In genomic region chr11:3880724-3881123, GRCh38 we compare ENCODE assay signal across 8 cellular contexts. TPM values are rescaled to one million over a fixed set of nuclear protein-coding genes. Genes with fewer than 3 reads are reported as not detected.
DNase-seq lines count a peak whose midpoint lies in the region; ATAC-seq lines count a peak whose summit lies in the region.

No MANE protein-coding gene starts in this region.

- POLR2A ChIA-PET in naive thymus-derived CD8-positive, alpha-beta T cell (lab: Charles Lee), result interaction anchor here (1.0 to 1.6 kb wide), 4 partner anchors 10 to 30 kb away, joined by 3 to 9 read pairs (median 6); partner anchors contain the start of gene STIM1

- H3K4me1 Mint-ChIP-seq in activated naive CD8-positive, alpha-beta T cell treated with anti-CD3 and anti-CD28 coated beads, Interleukin-2, amount 50 U/mL, for 24 hours, result peaks cover 79% of the 10 kb centered on the region
- peaks cover 46 to 94% (median 75%) of the 10 kb centered on the region in 4 donors for H3K4me1 Mint-ChIP-seq in naive thymus-derived CD8-positive, alpha-beta T cell

- no peak overlapping the region for H3K4me3 Mint-ChIP-seq in activated naive CD8-positive, alpha-beta T cell treated with anti-CD3 and anti-CD28 coated beads, Interleukin-2, amount 50 U/mL, for 24 hours
- H3K4me3 Mint-ChIP-seq in naive thymus-derived CD8-positive, alpha-beta T cell, result peak overlapping the region in 7 of 10 donors; percentile 22 to 71 (median 48)

- peaks cover 2% of the 10 kb centered on the region for H3K36me3 Mint-ChIP-seq in activated naive CD8-positive, alpha-beta T cell treated with anti-CD3 and anti-CD28 coated beads, Interleukin-2, amount 50 U/mL, for 24 hours (ENCODE audit: low read depth)
- H3K36me3 Mint-ChIP-seq in naive thymus-derived CD8-positive, alpha-beta T cell, result peaks cover 0 to 2% (median 0%) of the 10 kb centered on the region in 3 donors

- ATAC-seq in HG02759 (IDR thresholded peaks at IDR 0.05; ENCODE audit: unreplicated experiment) (peak; percentile 31), GM18870 (IDR thresholded peaks at IDR 0.05; ENCODE audit: unreplicated experiment) (no peak), GM21576 (IDR thresholded peaks at IDR 0.05; ENCODE audit: unreplicated experiment) (no peak)
- peak; percentile 38 for ATAC-seq in activated naive CD8-positive, alpha-beta T cell treated with anti-CD3 and anti-CD28 coated beads, Interleukin-2, amount 50 U/mL, for 24 hours
- ATAC-seq in naive thymus-derived CD8-positive, alpha-beta T cell, result no peak

- no peaks in the 10 kb centered on the region for H3K27me3 Mint-ChIP-seq in activated naive CD8-positive, alpha-beta T cell treated with anti-CD3 and anti-CD28 coated beads, Interleukin-2, amount 50 U/mL, for 24 hours
- H3K27me3 Mint-ChIP-seq in naive thymus-derived CD8-positive, alpha-beta T cell, result no peaks in the 10 kb centered on the region

- DNase-seq in EH (ENCODE audit: low read depth) (peak; percentile 59), GM19240 (ENCODE audit: insufficient read length, low spot score) (no peak)
- DNase-seq in activated naive CD8-positive, alpha-beta T cell treated with anti-CD3 and anti-CD28 coated beads, Interleukin-2, amount 50 U/mL, for 24 hours, result no peak
- no peak for DNase-seq in naive thymus-derived CD8-positive, alpha-beta T cell
- no peak for DNase-seq in stimulated activated CD4-positive, alpha-beta T cell treated with anti-CD3 and anti-CD28 coated beads, Interleukin-1b, Interleukin-23, amount 100 ng/mL, for 48 hours

- peak overlapping the region; percentile 88 for H3K27ac Mint-ChIP-seq in activated naive CD8-positive, alpha-beta T cell treated with anti-CD3 and anti-CD28 coated beads, Interleukin-2, amount 50 U/mL, for 24 hours
- peak overlapping the region; percentile 33 to 86 (median 69) for H3K27ac Mint-ChIP-seq in naive thymus-derived CD8-positive, alpha-beta T cell

- H3K9me3 Mint-ChIP-seq in activated naive CD8-positive, alpha-beta T cell treated with anti-CD3 and anti-CD28 coated beads, Interleukin-2, amount 50 U/mL, for 24 hours, result no peaks in the 10 kb centered on the region
- H3K9me3 Mint-ChIP-seq in naive thymus-derived CD8-positive, alpha-beta T cell, result no peaks in the 10 kb centered on the region

RNA-seq across cellular contexts. Expression of gene STIM1, which starts 25.3 kb away (rescaled TPM):
- total RNA-seq in naive thymus-derived CD8-positive, alpha-beta T cell, result 100 to 1,000 TPM in 1 of 2 experiments, 10 to 100 TPM in 1; 98.7 to 101 TPM
- 10 to 100 TPM; 33.4 to 39.0 (median 38.9) TPM for polyA plus RNA-seq in naive thymus-derived CD8-positive, alpha-beta T cell

RNA-seq across cellular contexts. Expression of gene RHOG, which starts 40.0 kb away (rescaled TPM):
- 10 to 100 TPM; 78.4 to 79.3 TPM for total RNA-seq in naive thymus-derived CD8-positive, alpha-beta T cell
- polyA plus RNA-seq in naive thymus-derived CD8-positive, alpha-beta T cell, result 100 to 1,000 TPM; 125 to 175 (median 144) TPM

Comparison
In these comparisons a context has a peak if more than half of its experiments do, and no peak if none do; other contexts are left out.
1. ATAC-seq: peak in HG02759 (single experiment) and activated naive CD8-positive, alpha-beta T cell treated with anti-CD3 and anti-CD28 coated beads, Interleukin-2, amount 50 U/mL, for 24 hours (single experiment); none in naive thymus-derived CD8-positive, alpha-beta T cell (0 of 2), GM18870 (single experiment) and GM21576 (single experiment).